ENCODE assay signal across 9 cellular contexts in genomic region chr10:29804025-29804852, GRCh38.
DNase-seq lines count a peak whose midpoint lies in the region; ATAC-seq, FAIRE-seq and TF ChIP-seq lines count a peak whose summit lies in the region.
"Had no signal": no experiment of that assay in that cellular context is flagged by ENCODE, and none has a peak within 500 bp of the region (broad histone marks: within the 10 kb centered on the region; RNA-seq: fewer than 3 reads in every experiment).

No MANE protein-coding gene starts in this region.

- no peak overlapping the region for H3K4me3 Mint-ChIP-seq in CD4-positive, alpha-beta memory T cell
- H3K4me3 Mint-ChIP-seq: activated naive CD8-positive, alpha-beta T cell treated with anti-CD3 and anti-CD28 coated beads, Interleukin-2, amount 10 ng/mL, durations not matched to agents 7 days and 5 days had no signal

- TF ChIP-seq CTCF in A549 (IDR thresholded peaks at IDR 0.05) (no peak), WI38 (IDR thresholded peaks at IDR 0.05; ENCODE audit: low read depth, low read length) (no peak)

- H3K4me1 ChIP-seq in A549 (peaks cover 55% of the 10 kb centered on the region), thymus (ENCODE audit: control insufficient read depth, insufficient read depth, low read length) (peaks cover 27% of the 10 kb centered on the region), HAP-1 (no peaks in the 10 kb centered on the region)
- no peaks in the 10 kb centered on the region for H3K4me1 ChIP-seq in CD4-positive, alpha-beta memory T cell (ENCODE audit: insufficient read depth, low read length)

- TF ChIP-seq POLR2A in A549 (IDR thresholded peaks at IDR 0.05; ENCODE audit: low read length) = no peak

- intact Hi-C loops in CD4-positive, alpha-beta memory T cell (cut with micrococcal nuclease) = no loop called here

- H3K4me3 ChIP-seq in A549 (peak overlapping the region; percentile 21; the same call in 1 of the 3 replicates), WI38 (ENCODE audit: low read depth, low read length) (peak overlapping the region; percentile 14; the same call in 1 of the 2 replicates), thymus (ENCODE audit: low read length) (no peak overlapping the region), HAP-1 (no peak overlapping the region)
- no peak overlapping the region for H3K4me3 ChIP-seq in CD4-positive, alpha-beta memory T cell (ENCODE audit: low read length in 2 of 2)

- no peak overlapping the region for H3K27ac Mint-ChIP-seq in CD4-positive, alpha-beta memory T cell
- H3K27ac Mint-ChIP-seq: activated naive CD8-positive, alpha-beta T cell treated with anti-CD3 and anti-CD28 coated beads, Interleukin-2, amount 10 ng/mL, durations not matched to agents 7 days and 5 days had no signal

- H3K4me1 Mint-ChIP-seq in CD4-positive, alpha-beta memory T cell = peaks cover 0 to 2% (median 0%) of the 10 kb centered on the region in 4 donors

- FAIRE-seq in A549 (lab: Jason Lieb, UNC) = peak; percentile 67

- TF ChIP-seq RAD21 in A549 (conservative IDR thresholded peaks at IDR 0.05 in 1 of 2, IDR thresholded peaks at IDR 0.05 in 1 of 2) = no peak; a peak in 2 of 5 replicates

- H3K36me3 ChIP-seq in thymus (ENCODE audit: control insufficient read depth, insufficient read depth) = no peaks in the 10 kb centered on the region
- H3K36me3 ChIP-seq in HAP-1 (replicated peaks) = no peaks in the 10 kb centered on the region
- no peaks in the 10 kb centered on the region for H3K36me3 ChIP-seq in CD4-positive, alpha-beta memory T cell (ENCODE audit: insufficient read depth, low read length)

- no peaks in the 10 kb centered on the region for H3K27me3 ChIP-seq in thymus (ENCODE audit: control insufficient read depth, insufficient read depth)
- H3K27me3 ChIP-seq in HAP-1 (ENCODE audit: low read depth) = no peaks in the 10 kb centered on the region; the same call in 1 of the 2 replicates
- H3K27me3 ChIP-seq in CD4-positive, alpha-beta memory T cell (ENCODE audit: insufficient read depth, low read length) = no peaks in the 10 kb centered on the region

- H3K9me3 ChIP-seq in A549 = no peaks in the 10 kb centered on the region
- H3K9me3 ChIP-seq in thymus (ENCODE audit: control insufficient read depth) = no peaks in the 10 kb centered on the region
- H3K9me3 ChIP-seq in HAP-1 = no peaks in the 10 kb centered on the region
- H3K9me3 ChIP-seq in CD4-positive, alpha-beta memory T cell (ENCODE audit: control insufficient read depth in 1 of 2, low read length in 2 of 2) = no peaks in the 10 kb centered on the region

- CTCF ChIA-PET in A549 (lab: Yijun Ruan, JAX) = interaction anchor here (0.9 to 2.5 kb wide), 6 partner anchors 18 to 90 kb away, joined by 3 to 17 read pairs (median 8); no protein-coding TSS in a partner anchor
- CTCF ChIA-PET in CD4-positive, alpha-beta memory T cell (lab: Charles Lee; ENCODE audit: partially characterized antibody) = no interaction called here

- H3K27ac ChIP-seq in A549 (peak overlapping the region; percentile 79 to 86), thymus (ENCODE audit: low read depth) (peak overlapping the region; percentile 69)
- no peak overlapping the region for H3K27ac ChIP-seq in CD4-positive, alpha-beta memory T cell (ENCODE audit: low read depth, low read length)

- ATAC-seq in A549 (peak; percentile 80 to 83), GM21717 (IDR thresholded peaks at IDR 0.05; ENCODE audit: unreplicated experiment) (no peak)

- in situ Hi-C loops in HAP-1 (cut with MboI; ENCODE audit: low sequenced_read_pairs) = no loop called here

- H3K4me2 ChIP-seq in A549 = peak overlapping the region; percentile 84

- H3K27me3 Mint-ChIP-seq in CD4-positive, alpha-beta memory T cell = peaks cover 3 to 15% of the 10 kb centered on the region in 2 donors

- H3K36me3 Mint-ChIP-seq in CD4-positive, alpha-beta memory T cell = no peaks in the 10 kb centered on the region
- H3K36me3 Mint-ChIP-seq: activated naive CD8-positive, alpha-beta T cell treated with anti-CD3 and anti-CD28 coated beads, Interleukin-2, amount 10 ng/mL, durations not matched to agents 7 days and 5 days had no signal

- TF ChIP-seq EP300 in A549 (IDR thresholded peaks at IDR 0.05) = peak; percentile 34 to 81; a peak in 3 of 5 replicates

- WGBS in A549 (ENCODE audit: missing lambda C conversion rate) = 51% methylated on average over 5 of the region's 5 CpGs
- 25% methylated on average over 5 of the region's 5 CpGs for WGBS in thymus

- DNase-seq in A549 (ENCODE audit: low read depth in 1 of 2, low spot score in 1 of 2) (peak; percentile 82 to 85), H4 (ENCODE audit: low spot score) (peak; percentile 88), iris pigment epithelial cell (ENCODE audit: low read depth) (peak; percentile 83), HAP-1 (ENCODE audit: low spot score in 2 of 2) (no peak)
- DNase-seq in CD4-positive, alpha-beta memory T cell = no peak
- DNase-seq: activated naive CD8-positive, alpha-beta T cell treated with anti-CD3 and anti-CD28 coated beads, Interleukin-2, amount 10 ng/mL, durations not matched to agents 7 days and 5 days had no signal

- POLR2A ChIA-PET in A549 (lab: Yijun Ruan, JAX) = interaction anchor here (0.5 to 1.0 kb wide), 2 partner anchors 10 to 17 kb away, joined by 3 read pairs; no protein-coding TSS in a partner anchor
- POLR2A ChIA-PET in CD4-positive, alpha-beta memory T cell (lab: Charles Lee; ENCODE audit: partially characterized antibody) = no interaction called here

- H3K9me3 Mint-ChIP-seq in CD4-positive, alpha-beta memory T cell = peaks cover 0 to 11% (median 0%) of the 10 kb centered on the region in 8 donors

TF ChIP-seq in A549, 52 proteins besides CTCF, POLR2A, EP300 and RAD21 (continues in another document):
- TF ChIP-seq JUNB (IDR thresholded peaks at IDR 0.05) = peak; percentile 86
- no peak for TF ChIP-seq CBX2 (IDR thresholded peaks at IDR 0.05; ENCODE audit: borderline replicate concordance, low read depth)
- peak; percentile 66; the same call in 1 of the 2 replicates for TF ChIP-seq GATA3 (IDR thresholded peaks at IDR 0.05; ENCODE audit: borderline replicate concordance)
- TF ChIP-seq HEYL (CRISPR knock-in tag; IDR thresholded peaks at IDR 0.05) = no peak
- TF ChIP-seq CHD2 (IDR thresholded peaks at IDR 0.05; ENCODE audit: low read length, partially characterized antibody) = no peak
- TF ChIP-seq ESRRA (IDR thresholded peaks at IDR 0.05; ENCODE audit: borderline replicate concordance, low read length) = no peak
- TF ChIP-seq BCL3 (IDR thresholded peaks at IDR 0.05) = 0 out of 3 replicates have a peak, but pooled peaks have one; percentile 72
- no peak for TF ChIP-seq HDAC2 (IDR thresholded peaks at IDR 0.05)
- no peak for TF ChIP-seq ZC3H11A (IDR thresholded peaks at IDR 0.05)
- no peak for TF ChIP-seq TFCP2L1 (CRISPR knock-in tag; IDR thresholded peaks at IDR 0.05)
- no peak for TF ChIP-seq REST (IDR thresholded peaks at IDR 0.05)
- no peak for TF ChIP-seq KDM1A (IDR thresholded peaks at IDR 0.05; ENCODE audit: low read depth)
- TF ChIP-seq FOXS1 (CRISPR knock-in tag; IDR thresholded peaks at IDR 0.05) = no peak
- no peak for TF ChIP-seq SREBF2 (IDR thresholded peaks at IDR 0.05)
- TF ChIP-seq ELK1 (IDR thresholded peaks at IDR 0.05; ENCODE audit: low read depth, low read length) = no peak
- no peak for TF ChIP-seq MAZ (IDR thresholded peaks at IDR 0.05; ENCODE audit: borderline replicate concordance, low read depth, low read length)
- TF ChIP-seq KDM5A (IDR thresholded peaks at IDR 0.05) = no peak
- TF ChIP-seq HOXA7 (CRISPR knock-in tag; IDR thresholded peaks at IDR 0.05) = no peak
- no peak for TF ChIP-seq MAFK (IDR thresholded peaks at IDR 0.05; ENCODE audit: partially characterized antibody)

Comparison
In these comparisons a context has a peak if more than half of its experiments do, and no peak if none do; other contexts are left out.
1. DNase-seq: peak in A549 (2 of 2), H4 (single experiment) and iris pigment epithelial cell (single experiment); none in HAP-1 (0 of 2) and CD4-positive, alpha-beta memory T cell (0 of 5).
2. H3K4me3 ChIP-seq: peak in A549 (single experiment) and WI38 (single experiment); none in thymus (single experiment), HAP-1 (single experiment) and CD4-positive, alpha-beta memory T cell (0 of 2).